2 cellular contexts compared by ENCODE assay signal in the genomic region with DNA sequence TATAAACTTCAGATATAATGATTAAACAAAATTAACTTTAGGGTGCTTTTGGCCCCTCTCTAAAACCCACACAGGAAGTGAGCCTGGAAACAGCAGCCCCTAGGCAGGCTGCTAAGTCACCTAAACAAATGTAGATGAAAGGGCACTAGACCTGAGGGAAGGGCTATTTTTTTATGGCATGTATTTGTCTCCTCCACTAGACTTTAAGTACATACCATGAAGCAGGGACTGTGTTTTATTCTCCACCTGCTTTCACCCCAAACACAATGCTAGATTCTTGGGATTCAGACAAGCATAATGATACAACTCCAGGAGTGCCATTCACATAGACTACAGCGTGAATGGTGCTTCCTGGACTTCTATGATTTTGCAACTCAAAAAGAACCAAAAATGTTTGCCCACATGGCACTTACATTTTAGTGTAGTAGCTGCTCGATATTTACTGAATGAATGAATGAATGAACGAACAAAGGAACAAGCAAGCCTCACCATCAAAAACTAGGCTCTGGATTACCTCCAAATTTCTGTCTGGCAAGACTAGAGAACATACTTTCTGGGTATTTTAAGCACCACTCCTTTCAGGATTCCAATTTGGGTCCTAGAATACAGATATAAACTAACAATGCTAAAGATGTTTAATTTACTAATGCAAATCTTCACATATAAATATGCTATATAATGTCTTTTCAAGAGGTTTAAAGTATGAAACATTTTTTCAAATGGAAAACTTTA.
TF ChIP-seq lines count a peak whose summit lies in the region.

No MANE protein-coding gene starts in this region.

TF ChIP-seq in HepG2, 621 proteins besides CTCF, POLR2A, EP300 and RAD21 (continues in another document):
- TF ChIP-seq ZNF816 (CRISPR knock-in tag; IDR thresholded peaks at IDR 0.05; ENCODE audit: borderline replicate concordance) (no peak), RXRB (CRISPR knock-in tag; IDR thresholded peaks at IDR 0.05; ENCODE audit: borderline replicate concordance) (peak; percentile 68; the same call in 1 of the 2 replicates), ZNF674 (CRISPR knock-in tag; IDR thresholded peaks at IDR 0.05; ENCODE audit: low read depth) (no peak), TEAD3 (CRISPR knock-in tag; optimal IDR thresholded peaks at IDR 0.05; ENCODE audit: borderline replicate concordance) (peak; percentile 13), MEF2D (CRISPR knock-in tag; IDR thresholded peaks at IDR 0.05) (0 out of 2 replicates have a peak, but pooled peaks have one; percentile 23), ZFP90 (CRISPR knock-in tag; IDR thresholded peaks at IDR 0.05; ENCODE audit: borderline replicate concordance) (no peak), IRX3 (CRISPR knock-in tag; IDR thresholded peaks at IDR 0.05; ENCODE audit: borderline replicate concordance, low read depth) (no peak), HOXD1 (CRISPR knock-in tag; IDR thresholded peaks at IDR 0.05) (no peak), GATAD1 (CRISPR knock-in tag; IDR thresholded peaks at IDR 0.05) (no peak), ARNT (IDR thresholded peaks at IDR 0.05) (no peak)
- TF ChIP-seq, protein P1, sequence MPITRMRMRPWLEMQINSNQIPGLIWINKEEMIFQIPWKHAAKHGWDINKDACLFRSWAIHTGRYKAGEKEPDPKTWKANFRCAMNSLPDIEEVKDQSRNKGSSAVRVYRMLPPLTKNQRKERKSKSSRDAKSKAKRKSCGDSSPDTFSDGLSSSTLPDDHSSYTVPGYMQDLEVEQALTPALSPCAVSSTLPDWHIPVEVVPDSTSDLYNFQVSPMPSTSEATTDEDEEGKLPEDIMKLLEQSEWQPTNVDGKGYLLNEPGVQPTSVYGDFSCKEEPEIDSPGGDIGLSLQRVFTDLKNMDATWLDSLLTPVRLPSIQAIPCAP (CRISPR knock-in tag; IDR thresholded peaks at IDR 0.05; ENCODE audit: low read depth), result no peak
- TF ChIP-seq, protein P2, sequence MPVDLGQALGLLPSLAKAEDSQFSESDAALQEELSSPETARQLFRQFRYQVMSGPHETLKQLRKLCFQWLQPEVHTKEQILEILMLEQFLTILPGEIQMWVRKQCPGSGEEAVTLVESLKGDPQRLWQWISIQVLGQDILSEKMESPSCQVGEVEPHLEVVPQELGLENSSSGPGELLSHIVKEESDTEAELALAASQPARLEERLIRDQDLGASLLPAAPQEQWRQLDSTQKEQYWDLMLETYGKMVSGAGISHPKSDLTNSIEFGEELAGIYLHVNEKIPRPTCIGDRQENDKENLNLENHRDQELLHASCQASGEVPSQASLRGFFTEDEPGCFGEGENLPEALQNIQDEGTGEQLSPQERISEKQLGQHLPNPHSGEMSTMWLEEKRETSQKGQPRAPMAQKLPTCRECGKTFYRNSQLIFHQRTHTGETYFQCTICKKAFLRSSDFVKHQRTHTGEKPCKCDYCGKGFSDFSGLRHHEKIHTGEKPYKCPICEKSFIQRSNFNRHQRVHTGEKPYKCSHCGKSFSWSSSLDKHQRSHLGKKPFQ (CRISPR knock-in tag; IDR thresholded peaks at IDR 0.05; ENCODE audit: insufficient replicate concordance), result no peak
- TF ChIP-seq, protein P3, sequence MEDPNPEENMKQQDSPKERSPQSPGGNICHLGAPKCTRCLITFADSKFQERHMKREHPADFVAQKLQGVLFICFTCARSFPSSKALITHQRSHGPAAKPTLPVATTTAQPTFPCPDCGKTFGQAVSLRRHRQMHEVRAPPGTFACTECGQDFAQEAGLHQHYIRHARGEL (CRISPR knock-in tag; IDR thresholded peaks at IDR 0.05), result no peak
- TF ChIP-seq, protein P4, sequence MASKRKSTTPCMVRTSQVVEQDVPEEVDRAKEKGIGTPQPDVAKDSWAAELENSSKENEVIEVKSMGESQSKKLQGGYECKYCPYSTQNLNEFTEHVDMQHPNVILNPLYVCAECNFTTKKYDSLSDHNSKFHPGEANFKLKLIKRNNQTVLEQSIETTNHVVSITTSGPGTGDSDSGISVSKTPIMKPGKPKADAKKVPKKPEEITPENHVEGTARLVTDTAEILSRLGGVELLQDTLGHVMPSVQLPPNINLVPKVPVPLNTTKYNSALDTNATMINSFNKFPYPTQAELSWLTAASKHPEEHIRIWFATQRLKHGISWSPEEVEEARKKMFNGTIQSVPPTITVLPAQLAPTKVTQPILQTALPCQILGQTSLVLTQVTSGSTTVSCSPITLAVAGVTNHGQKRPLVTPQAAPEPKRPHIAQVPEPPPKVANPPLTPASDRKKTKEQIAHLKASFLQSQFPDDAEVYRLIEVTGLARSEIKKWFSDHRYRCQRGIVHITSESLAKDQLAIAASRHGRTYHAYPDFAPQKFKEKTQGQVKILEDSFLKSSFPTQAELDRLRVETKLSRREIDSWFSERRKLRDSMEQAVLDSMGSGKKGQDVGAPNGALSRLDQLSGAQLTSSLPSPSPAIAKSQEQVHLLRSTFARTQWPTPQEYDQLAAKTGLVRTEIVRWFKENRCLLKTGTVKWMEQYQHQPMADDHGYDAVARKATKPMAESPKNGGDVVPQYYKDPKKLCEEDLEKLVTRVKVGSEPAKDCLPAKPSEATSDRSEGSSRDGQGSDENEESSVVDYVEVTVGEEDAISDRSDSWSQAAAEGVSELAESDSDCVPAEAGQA (IDR thresholded peaks at IDR 0.05; ENCODE audit: low read depth), result no peak
- TF ChIP-seq, protein P4 (CRISPR knock-in tag; IDR thresholded peaks at IDR 0.05; ENCODE audit: borderline replicate concordance), result no peak

TF ChIP-seq in IMR-90, 13 proteins besides CTCF, POLR2A, EP300 and RAD21:
- no peak for TF ChIP-seq BHLHE40 (IDR thresholded peaks at IDR 0.05; ENCODE audit: low read depth, low read length)
- TF ChIP-seq SMC3 (IDR thresholded peaks at IDR 0.05; ENCODE audit: low read depth, low read length), result no peak
- TF ChIP-seq CHD1 (IDR thresholded peaks at IDR 0.05; ENCODE audit: low read depth, low read length), result no peak
- no peak for TF ChIP-seq MAZ (IDR thresholded peaks at IDR 0.05; ENCODE audit: borderline replicate concordance, low read depth, low read length)
- no peak for TF ChIP-seq MXI1 (IDR thresholded peaks at IDR 0.05; ENCODE audit: borderline replicate concordance, low read depth, low read length)
- TF ChIP-seq, protein P5, sequence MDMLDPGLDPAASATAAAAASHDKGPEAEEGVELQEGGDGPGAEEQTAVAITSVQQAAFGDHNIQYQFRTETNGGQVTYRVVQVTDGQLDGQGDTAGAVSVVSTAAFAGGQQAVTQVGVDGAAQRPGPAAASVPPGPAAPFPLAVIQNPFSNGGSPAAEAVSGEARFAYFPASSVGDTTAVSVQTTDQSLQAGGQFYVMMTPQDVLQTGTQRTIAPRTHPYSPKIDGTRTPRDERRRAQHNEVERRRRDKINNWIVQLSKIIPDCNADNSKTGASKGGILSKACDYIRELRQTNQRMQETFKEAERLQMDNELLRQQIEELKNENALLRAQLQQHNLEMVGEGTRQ (IDR thresholded peaks at IDR 0.05; ENCODE audit: low read depth, low read length), result no peak
- TF ChIP-seq MAFK (IDR thresholded peaks at IDR 0.05; ENCODE audit: low read depth, low read length), result no peak
- no peak for TF ChIP-seq RFX5 (IDR thresholded peaks at IDR 0.05; ENCODE audit: low read depth, low read length)
TF ChIP-seq in IMR-90: peak in this region for 0.
